In the genomic region with DNA sequence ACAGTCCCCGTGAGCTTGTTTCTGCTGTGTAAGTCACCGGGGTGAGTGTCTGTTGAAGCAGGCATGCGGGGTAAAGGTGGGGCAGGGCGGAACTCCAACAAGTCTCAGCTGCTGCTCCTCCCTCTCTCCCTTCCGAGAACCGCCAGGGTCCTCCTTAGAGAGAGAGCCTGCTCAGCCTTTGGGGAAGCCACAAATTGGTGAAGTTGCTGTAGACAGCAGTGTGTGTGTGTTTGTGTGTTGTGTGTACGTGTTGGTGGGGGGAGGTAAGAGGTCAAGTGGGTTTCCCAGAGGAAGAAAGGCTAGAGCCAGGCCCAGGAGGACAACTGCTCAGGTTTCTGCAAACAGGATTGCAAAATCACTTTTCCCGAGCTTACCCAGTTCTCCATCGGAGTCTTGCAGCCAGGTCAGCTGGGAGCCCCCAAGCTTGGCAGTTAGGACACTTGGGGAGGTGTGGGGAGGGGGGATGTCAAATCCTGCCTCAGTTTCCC, we compare ENCODE assay signal across 12 cellular contexts. TPM values are rescaled to one million over a fixed set of nuclear protein-coding genes. Genes with fewer than 3 reads are reported as not detected.
DNase-seq lines count a peak whose midpoint lies in the region; ATAC-seq and TF ChIP-seq lines count a peak whose summit lies in the region.
"Had no signal": no experiment of that assay in that cellular context is flagged by ENCODE, and none has a peak within 500 bp of the region (broad histone marks: within the 10 kb centered on the region; RNA-seq: fewer than 3 reads in every experiment).

No MANE protein-coding gene starts in this region.

- H3K36me3 ChIP-seq in breast epithelium: no peaks in the 10 kb centered on the region
- no peaks in the 10 kb centered on the region for H3K36me3 ChIP-seq in thyroid gland
- H3K36me3 ChIP-seq: ovary had no signal

- peaks cover 10% of the 10 kb centered on the region for H3K4me1 Mint-ChIP-seq in activated naive CD8-positive, alpha-beta T cell treated with anti-CD3 and anti-CD28 coated beads for 36 hours

- TF ChIP-seq POLR2A in breast epithelium (IDR thresholded peaks at IDR 0.05) (no peak), thyroid gland (IDR thresholded peaks at IDR 0.05) (no peak)

- no peak overlapping the region for H3K27ac Mint-ChIP-seq in activated naive CD8-positive, alpha-beta T cell treated with anti-CD3 and anti-CD28 coated beads for 36 hours
- H3K27ac Mint-ChIP-seq: activated CD4-positive, alpha-beta memory T cell treated with anti-CD3 and anti-CD28 coated beads, Interleukin-2, amount 10 ng/mL, durations not matched to agents 7 days and 5 days had no signal

- H3K36me3 Mint-ChIP-seq in activated naive CD8-positive, alpha-beta T cell treated with anti-CD3 and anti-CD28 coated beads for 36 hours: no peaks in the 10 kb centered on the region

- no peak overlapping the region for H3K4me3 ChIP-seq in breast epithelium
- H3K4me3 ChIP-seq in thyroid gland (replicated peaks in 1 of 3): no peak overlapping the region
- H3K4me3 ChIP-seq: ovary had no signal

- peak overlapping the region; percentile 67 to 84 for H3K27ac ChIP-seq in breast epithelium
- H3K27ac ChIP-seq in thyroid gland: peak overlapping the region; percentile 20 to 64 (median 41)
- H3K27ac ChIP-seq: ovary had no signal

- H3K27me3 ChIP-seq in breast epithelium (no peaks in the 10 kb centered on the region), thyroid gland (no peaks in the 10 kb centered on the region)
- H3K27me3 ChIP-seq: ovary had no signal

- H3K27me3 Mint-ChIP-seq in activated naive CD8-positive, alpha-beta T cell treated with anti-CD3 and anti-CD28 coated beads for 36 hours: peaks cover 62% of the 10 kb centered on the region

- TF ChIP-seq CTCF in breast epithelium (IDR thresholded peaks at IDR 0.05) (no peak), thyroid gland (IDR thresholded peaks at IDR 0.05) (no peak)

- H3K9me3 ChIP-seq in breast epithelium (no peaks in the 10 kb centered on the region), thyroid gland (no peaks in the 10 kb centered on the region)
- H3K9me3 ChIP-seq: ovary had no signal

- intact Hi-C loops in breast epithelium (cut with DNase I; ENCODE audit: low total_unique reads) (no loop called here), thyroid gland (cut with DNase I) (no loop called here)

- H3K9me3 Mint-ChIP-seq in activated naive CD8-positive, alpha-beta T cell treated with anti-CD3 and anti-CD28 coated beads for 36 hours: no peaks in the 10 kb centered on the region
- H3K9me3 Mint-ChIP-seq: activated CD4-positive, alpha-beta memory T cell treated with anti-CD3 and anti-CD28 coated beads, Interleukin-2, amount 10 ng/mL, durations not matched to agents 7 days and 5 days had no signal

- peak; percentile 51 for ATAC-seq in left lobe of liver

- in situ Hi-C loops in ACHN (cut with HindIII; ENCODE audit: low pct_ligation_motif_present, low pct_unique_long_range_greater_than_20kb, low sequenced_read_pairs): no loop called here

- H3K4me1 ChIP-seq in breast epithelium (peaks cover 5 to 7% of the 10 kb centered on the region in 2 donors), thyroid gland (peaks cover 22 to 35% of the 10 kb centered on the region in 2 donors)

- DNase-seq in NCI-H1417 (lab: John Stamatoyannopoulos, UW) (peak in 2 of 3 experiments; percentile 23 to 53), NCI-H1417 treated with DMSO at 0.1 percent for 48 hours (lab: John Stamatoyannopoulos, UW) (no peak), breast epithelium (ENCODE audit: low spot score in 2 of 2) (no peak), left lobe of liver (ENCODE audit: low spot score) (no peak), thyroid gland (peak; percentile 79 to 80), HK-2 (ENCODE audit: unreplicated experiment) (no peak), ACHN (no peak)
- no peak for DNase-seq in activated naive CD8-positive, alpha-beta T cell treated with anti-CD3 and anti-CD28 coated beads for 36 hours
- DNase-seq: 8988T; activated CD4-positive, alpha-beta memory T cell treated with anti-CD3 and anti-CD28 coated beads, Interleukin-2, amount 10 ng/mL, durations not matched to agents 7 days and 5 days; effector CD8-positive, alpha-beta T cell had no signal

- WGBS in thyroid gland, 2 donors: 9 to 11% methylated on average over 9 of the region's 9 CpGs

- no peak overlapping the region for H3K4me3 Mint-ChIP-seq in activated naive CD8-positive, alpha-beta T cell treated with anti-CD3 and anti-CD28 coated beads for 36 hours
- H3K4me3 Mint-ChIP-seq: activated CD4-positive, alpha-beta memory T cell treated with anti-CD3 and anti-CD28 coated beads, Interleukin-2, amount 10 ng/mL, durations not matched to agents 7 days and 5 days had no signal

RNA-seq across cellular contexts. Expression of a gene that starts 38.9 kb away (rescaled TPM):
- total RNA-seq in breast epithelium: 10 to 100 TPM; 16.0 to 56.0 (median 55.8) TPM
- total RNA-seq in left lobe of liver: 27.3 TPM
- total RNA-seq in thyroid gland: 10 to 100 TPM; 26.0 to 48.5 (median 38.2) TPM
- total RNA-seq in activated naive CD8-positive, alpha-beta T cell treated with anti-CD3 and anti-CD28 coated beads for 36 hours: under 1 TPM; 0.18 to 0.33 TPM
- total RNA-seq: activated CD4-positive, alpha-beta memory T cell treated with anti-CD3 and anti-CD28 coated beads, Interleukin-2, amount 10 ng/mL, durations not matched to agents 7 days and 5 days had no signal

Comparison
In these comparisons a context has a peak if more than half of its experiments do, and no peak if none do; other contexts are left out.
1. DNase-seq: peak in NCI-H1417 (2 of 3) and thyroid gland (2 of 2); none in NCI-H1417 treated with DMSO at 0.1 percent for 48 hours (single experiment), breast epithelium (0 of 2), left lobe of liver (single experiment), activated naive CD8-positive, alpha-beta T cell treated with anti-CD3 and anti-CD28 coated beads for 36 hours (single experiment), HK-2 (single experiment) and ACHN (single experiment).
2. RNA of a gene that starts 38.9 kb away (total RNA-seq): 16.0 to 56.0 TPM in breast epithelium, 26.0 to 48.5 TPM in thyroid gland and 27.3 TPM in left lobe of liver (single experiment); 0.18 to 0.33 TPM in activated naive CD8-positive, alpha-beta T cell treated with anti-CD3 and anti-CD28 coated beads for 36 hours; every median in the first group is over 10 times any median in the second.